ENCODE assay signal across 1 cellular context in genomic region chr18:35497334-35498197, GRCh38.
A peak's percentile ranks its signal among the peaks of the same experiment; 100 is the strongest.
TF ChIP-seq lines count a peak whose summit lies in the region.

A gene with protein sequence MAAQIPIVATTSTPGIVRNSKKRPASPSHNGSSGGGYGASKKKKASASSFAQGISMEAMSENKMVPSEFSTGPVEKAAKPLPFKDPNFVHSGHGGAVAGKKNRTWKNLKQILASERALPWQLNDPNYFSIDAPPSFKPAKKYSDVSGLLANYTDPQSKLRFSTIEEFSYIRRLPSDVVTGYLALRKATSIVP (minus strand): TSS chr18:35497960. CDS start chr18:35497874, 86 bp downstream.

TF ChIP-seq in HepG2, 621 proteins besides CTCF, POLR2A, EP300 and RAD21 (continued from another document and continues in another):
- peak; percentile 89; the same call in 1 of the 2 replicates for TF ChIP-seq ZNF232 (CRISPR knock-in tag; IDR thresholded peaks at IDR 0.05; ENCODE audit: borderline replicate concordance)
- peak; percentile 52; the same call in 1 of the 2 replicates for TF ChIP-seq SNAPC4 (CRISPR knock-in tag; IDR thresholded peaks at IDR 0.05)
- TF ChIP-seq AHR (CRISPR knock-in tag; IDR thresholded peaks at IDR 0.05): peak; percentile 96; the same call in 1 of the 2 replicates
- TF ChIP-seq PRDM15 (CRISPR knock-in tag; IDR thresholded peaks at IDR 0.05): peak; percentile 100
- TF ChIP-seq PLSCR1 (CRISPR knock-in tag; IDR thresholded peaks at IDR 0.05; ENCODE audit: borderline replicate concordance): no peak; the same call in 1 of the 2 replicates
- TF ChIP-seq ZNF329 (CRISPR knock-in tag; IDR thresholded peaks at IDR 0.05; ENCODE audit: low read depth): peak; percentile 41; the same call in 1 of the 2 replicates
- TF ChIP-seq, protein P1, sequence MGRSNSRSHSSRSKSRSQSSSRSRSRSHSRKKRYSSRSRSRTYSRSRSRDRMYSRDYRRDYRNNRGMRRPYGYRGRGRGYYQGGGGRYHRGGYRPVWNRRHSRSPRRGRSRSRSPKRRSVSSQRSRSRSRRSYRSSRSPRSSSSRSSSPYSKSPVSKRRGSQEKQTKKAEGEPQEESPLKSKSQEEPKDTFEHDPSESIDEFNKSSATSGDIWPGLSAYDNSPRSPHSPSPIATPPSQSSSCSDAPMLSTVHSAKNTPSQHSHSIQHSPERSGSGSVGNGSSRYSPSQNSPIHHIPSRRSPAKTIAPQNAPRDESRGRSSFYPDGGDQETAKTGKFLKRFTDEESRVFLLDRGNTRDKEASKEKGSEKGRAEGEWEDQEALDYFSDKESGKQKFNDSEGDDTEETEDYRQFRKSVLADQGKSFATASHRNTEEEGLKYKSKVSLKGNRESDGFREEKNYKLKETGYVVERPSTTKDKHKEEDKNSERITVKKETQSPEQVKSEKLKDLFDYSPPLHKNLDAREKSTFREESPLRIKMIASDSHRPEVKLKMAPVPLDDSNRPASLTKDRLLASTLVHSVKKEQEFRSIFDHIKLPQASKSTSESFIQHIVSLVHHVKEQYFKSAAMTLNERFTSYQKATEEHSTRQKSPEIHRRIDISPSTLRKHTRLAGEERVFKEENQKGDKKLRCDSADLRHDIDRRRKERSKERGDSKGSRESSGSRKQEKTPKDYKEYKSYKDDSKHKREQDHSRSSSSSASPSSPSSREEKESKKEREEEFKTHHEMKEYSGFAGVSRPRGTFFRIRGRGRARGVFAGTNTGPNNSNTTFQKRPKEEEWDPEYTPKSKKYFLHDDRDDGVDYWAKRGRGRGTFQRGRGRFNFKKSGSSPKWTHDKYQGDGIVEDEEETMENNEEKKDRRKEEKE (IDR thresholded peaks at IDR 0.05): no peak
- TF ChIP-seq MED8 (CRISPR knock-in tag; IDR thresholded peaks at IDR 0.05; ENCODE audit: insufficient replicate concordance): peak; percentile 62
- TF ChIP-seq ZNF567 (CRISPR knock-in tag; IDR thresholded peaks at IDR 0.05; ENCODE audit: borderline replicate concordance): no peak; the same call in 1 of the 2 replicates
- TF ChIP-seq, protein P2, sequence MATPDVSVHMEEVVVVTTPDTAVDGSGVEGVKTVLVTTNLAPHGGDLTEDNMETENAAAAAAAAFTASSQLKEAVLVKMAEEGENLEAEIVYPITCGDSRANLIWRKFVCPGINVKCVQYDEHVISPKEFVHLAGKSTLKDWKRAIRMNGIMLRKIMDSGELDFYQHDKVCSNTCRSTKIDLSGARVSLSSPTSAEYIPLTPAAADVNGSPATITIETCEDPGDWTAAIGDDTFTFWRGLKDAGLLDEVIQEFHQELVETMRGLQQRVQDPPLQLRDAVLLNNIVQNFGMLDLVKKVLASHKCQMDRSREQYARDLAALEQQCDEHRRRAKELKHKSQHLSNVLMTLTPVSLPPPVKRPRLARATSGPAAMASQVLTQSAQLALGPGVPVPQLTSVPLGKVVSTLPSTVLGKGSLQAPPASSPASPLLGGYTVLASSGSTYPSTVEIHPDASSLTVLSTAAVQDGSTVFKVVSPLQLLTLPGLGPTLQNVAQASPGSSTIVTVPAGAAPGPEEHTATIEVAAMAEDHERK (CRISPR knock-in tag; IDR thresholded peaks at IDR 0.05; ENCODE audit: low read depth): no peak; the same call in 1 of the 2 replicates
- TF ChIP-seq ZNF557 (CRISPR knock-in tag; IDR thresholded peaks at IDR 0.05): 0 out of 2 replicates have a peak, but pooled peaks have one; percentile 17
- no peak for TF ChIP-seq SP2 (CRISPR knock-in tag; IDR thresholded peaks at IDR 0.05)
- TF ChIP-seq ZNF572 (CRISPR knock-in tag; IDR thresholded peaks at IDR 0.05): peak; percentile 77; the same call in 1 of the 2 replicates
- no peak for TF ChIP-seq ZBTB21 (CRISPR knock-in tag; IDR thresholded peaks at IDR 0.05)
- TF ChIP-seq MIER3 (CRISPR knock-in tag; IDR thresholded peaks at IDR 0.05; ENCODE audit: borderline replicate concordance): 0 out of 2 replicates have a peak, but pooled peaks have one; percentile 31
- no peak for TF ChIP-seq ZNF75D (CRISPR knock-in tag; IDR thresholded peaks at IDR 0.05; ENCODE audit: borderline replicate concordance)
- no peak for TF ChIP-seq HHEX (CRISPR knock-in tag; IDR thresholded peaks at IDR 0.05)
- TF ChIP-seq, protein P3, sequence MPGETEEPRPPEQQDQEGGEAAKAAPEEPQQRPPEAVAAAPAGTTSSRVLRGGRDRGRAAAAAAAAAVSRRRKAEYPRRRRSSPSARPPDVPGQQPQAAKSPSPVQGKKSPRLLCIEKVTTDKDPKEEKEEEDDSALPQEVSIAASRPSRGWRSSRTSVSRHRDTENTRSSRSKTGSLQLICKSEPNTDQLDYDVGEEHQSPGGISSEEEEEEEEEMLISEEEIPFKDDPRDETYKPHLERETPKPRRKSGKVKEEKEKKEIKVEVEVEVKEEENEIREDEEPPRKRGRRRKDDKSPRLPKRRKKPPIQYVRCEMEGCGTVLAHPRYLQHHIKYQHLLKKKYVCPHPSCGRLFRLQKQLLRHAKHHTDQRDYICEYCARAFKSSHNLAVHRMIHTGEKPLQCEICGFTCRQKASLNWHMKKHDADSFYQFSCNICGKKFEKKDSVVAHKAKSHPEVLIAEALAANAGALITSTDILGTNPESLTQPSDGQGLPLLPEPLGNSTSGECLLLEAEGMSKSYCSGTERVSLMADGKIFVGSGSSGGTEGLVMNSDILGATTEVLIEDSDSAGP (CRISPR knock-in tag; IDR thresholded peaks at IDR 0.05; ENCODE audit: borderline replicate concordance): peak; percentile 93; the same call in 1 of the 2 replicates
- TF ChIP-seq SMAD9 (CRISPR knock-in tag; IDR thresholded peaks at IDR 0.05): no peak
- peak; percentile 85 for TF ChIP-seq ZBTB38 (CRISPR knock-in tag; IDR thresholded peaks at IDR 0.05)
- peak; percentile 76; the same call in 1 of the 2 replicates for TF ChIP-seq KDM5A (IDR thresholded peaks at IDR 0.05; ENCODE audit: borderline replicate concordance, low read length)
- TF ChIP-seq JARID2 (CRISPR knock-in tag; IDR thresholded peaks at IDR 0.05; ENCODE audit: insufficient replicate concordance): no peak
- TF ChIP-seq, protein P4, sequence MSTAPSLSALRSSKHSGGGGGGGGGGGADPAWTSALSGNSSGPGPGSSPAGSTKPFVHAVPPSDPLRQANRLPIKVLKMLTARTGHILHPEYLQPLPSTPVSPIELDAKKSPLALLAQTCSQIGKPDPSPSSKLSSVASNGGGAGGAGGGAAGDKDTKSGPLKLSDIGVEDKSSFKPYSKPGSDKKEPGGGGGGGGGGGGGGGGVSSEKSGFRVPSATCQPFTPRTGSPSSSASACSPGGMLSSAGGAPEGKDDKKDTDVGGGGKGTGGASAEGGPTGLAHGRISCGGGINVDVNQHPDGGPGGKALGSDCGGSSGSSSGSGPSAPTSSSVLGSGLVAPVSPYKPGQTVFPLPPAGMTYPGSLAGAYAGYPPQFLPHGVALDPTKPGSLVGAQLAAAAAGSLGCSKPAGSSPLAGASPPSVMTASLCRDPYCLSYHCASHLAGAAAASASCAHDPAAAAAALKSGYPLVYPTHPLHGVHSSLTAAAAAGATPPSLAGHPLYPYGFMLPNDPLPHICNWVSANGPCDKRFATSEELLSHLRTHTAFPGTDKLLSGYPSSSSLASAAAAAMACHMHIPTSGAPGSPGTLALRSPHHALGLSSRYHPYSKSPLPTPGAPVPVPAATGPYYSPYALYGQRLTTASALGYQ (CRISPR knock-in tag; IDR thresholded peaks at IDR 0.05): peak; percentile 19; the same call in 1 of the 2 replicates
- no peak; the same call in 1 of the 2 replicates for TF ChIP-seq NR1H2 (CRISPR knock-in tag; IDR thresholded peaks at IDR 0.05; ENCODE audit: borderline replicate concordance, low read depth)
- TF ChIP-seq TCF7L2 (IDR thresholded peaks at IDR 0.05; ENCODE audit: low read depth, low read length): no peak
- TF ChIP-seq MZF1 (CRISPR knock-in tag; IDR thresholded peaks at IDR 0.05; ENCODE audit: borderline replicate concordance): no peak
- peak; percentile 85; the same call in 1 of the 2 replicates for TF ChIP-seq ZKSCAN8 (CRISPR knock-in tag; IDR thresholded peaks at IDR 0.05; ENCODE audit: borderline replicate concordance)
- TF ChIP-seq MEIS1 (CRISPR knock-in tag; IDR thresholded peaks at IDR 0.05; ENCODE audit: borderline replicate concordance): peak; percentile 61; the same call in 1 of the 2 replicates
- no peak; the same call in 1 of the 2 replicates for TF ChIP-seq KDM6A (CRISPR knock-in tag; IDR thresholded peaks at IDR 0.05; ENCODE audit: low read depth)
- TF ChIP-seq ZNF362 (CRISPR knock-in tag; IDR thresholded peaks at IDR 0.05; ENCODE audit: borderline replicate concordance): peak; percentile 80; the same call in 1 of the 2 replicates
- TF ChIP-seq, protein P5, sequence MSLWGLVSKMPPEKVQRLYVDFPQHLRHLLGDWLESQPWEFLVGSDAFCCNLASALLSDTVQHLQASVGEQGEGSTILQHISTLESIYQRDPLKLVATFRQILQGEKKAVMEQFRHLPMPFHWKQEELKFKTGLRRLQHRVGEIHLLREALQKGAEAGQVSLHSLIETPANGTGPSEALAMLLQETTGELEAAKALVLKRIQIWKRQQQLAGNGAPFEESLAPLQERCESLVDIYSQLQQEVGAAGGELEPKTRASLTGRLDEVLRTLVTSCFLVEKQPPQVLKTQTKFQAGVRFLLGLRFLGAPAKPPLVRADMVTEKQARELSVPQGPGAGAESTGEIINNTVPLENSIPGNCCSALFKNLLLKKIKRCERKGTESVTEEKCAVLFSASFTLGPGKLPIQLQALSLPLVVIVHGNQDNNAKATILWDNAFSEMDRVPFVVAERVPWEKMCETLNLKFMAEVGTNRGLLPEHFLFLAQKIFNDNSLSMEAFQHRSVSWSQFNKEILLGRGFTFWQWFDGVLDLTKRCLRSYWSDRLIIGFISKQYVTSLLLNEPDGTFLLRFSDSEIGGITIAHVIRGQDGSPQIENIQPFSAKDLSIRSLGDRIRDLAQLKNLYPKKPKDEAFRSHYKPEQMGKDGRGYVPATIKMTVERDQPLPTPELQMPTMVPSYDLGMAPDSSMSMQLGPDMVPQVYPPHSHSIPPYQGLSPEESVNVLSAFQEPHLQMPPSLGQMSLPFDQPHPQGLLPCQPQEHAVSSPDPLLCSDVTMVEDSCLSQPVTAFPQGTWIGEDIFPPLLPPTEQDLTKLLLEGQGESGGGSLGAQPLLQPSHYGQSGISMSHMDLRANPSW (CRISPR knock-in tag; IDR thresholded peaks at IDR 0.05; ENCODE audit: borderline replicate concordance): peak; percentile 89; the same call in 1 of the 2 replicates
